In the genomic region with DNA sequence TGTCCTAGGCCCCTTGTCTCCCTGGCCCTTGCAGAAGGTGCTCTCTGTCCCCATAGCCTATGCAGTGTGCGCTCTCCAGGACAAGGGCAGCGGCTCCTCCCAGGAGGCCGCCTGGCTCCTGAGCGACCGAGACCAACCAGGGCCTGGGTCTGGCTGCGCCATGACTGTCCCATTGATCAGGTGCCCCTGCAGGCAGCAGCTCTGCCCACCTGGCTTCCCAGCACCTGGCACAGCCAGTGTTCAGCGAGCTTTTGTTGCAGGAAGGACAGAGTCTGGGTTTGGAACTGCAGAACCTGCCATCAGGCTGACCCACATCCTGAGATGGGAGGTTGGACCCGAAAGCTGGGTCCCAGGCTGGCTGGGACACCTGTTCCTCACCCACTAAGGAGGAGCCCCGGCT, we compare ENCODE assay signal across 25 cellular contexts.
"Had no signal": no experiment of that assay in that cellular context is flagged by ENCODE, and none has a peak within 500 bp of the region (broad histone marks: within the 10 kb centered on the region; RNA-seq: fewer than 3 reads in every experiment).

No MANE protein-coding gene starts in this region.

- DNase-seq: activated B cell treated with CpG ODN at 0.5 μM for 24 hours; activated CD8-positive, alpha-beta T cell treated with anti-CD3 and anti-CD28 coated beads, Interleukin-2, amount 10 ng/mL, durations not matched to agents 7 days and 5 days; activated naive CD4-positive, alpha-beta T cell; activated naive CD8-positive, alpha-beta T cell treated with anti-CD3 and anti-CD28 coated beads, Interleukin-2, amount 10 ng/mL, durations not matched to agents 7 days and 5 days; activated T-cell treated with anti-CD3 and anti-CD28 coated beads, Interleukin-2, amount 50 U/mL, for 1 hour; brain microvascular endothelial cell; cortex of kidney; effector memory CD8-positive, alpha-beta T cell; erythroblast; gastrocnemius medialis; glutamatergic neuron; left cardiac atrium; mammary epithelial cell; naive B cell; stimulated activated naive CD4-positive, alpha-beta T cell; T-helper 1 cell had no signal

- H3K36me3 Mint-ChIP-seq: activated naive CD8-positive, alpha-beta T cell treated with anti-CD3 and anti-CD28 coated beads, Interleukin-2, amount 10 ng/mL, durations not matched to agents 7 days and 5 days; mesothelial cell of epicardium; naive B cell; neural progenitor cell had no signal

- ATAC-seq: activated CD8-positive, alpha-beta T cell treated with anti-CD3 and anti-CD28 coated beads, Interleukin-2, amount 10 ng/mL, durations not matched to agents 7 days and 5 days; effector memory CD8-positive, alpha-beta T cell; gastrocnemius medialis; left cardiac atrium; left ventricle myocardium superior had no signal

- H3K4me1 ChIP-seq: ascending aorta, gastrocnemius medialis, spleen, suprapubic skin had no signal

- H3K27ac Mint-ChIP-seq: activated B cell treated with CpG ODN at 0.5 μM for 24 hours; activated CD8-positive, alpha-beta T cell treated with anti-CD3 and anti-CD28 coated beads, Interleukin-2, amount 10 ng/mL, durations not matched to agents 7 days and 5 days; activated naive CD8-positive, alpha-beta T cell treated with anti-CD3 and anti-CD28 coated beads, Interleukin-2, amount 10 ng/mL, durations not matched to agents 7 days and 5 days; effector memory CD8-positive, alpha-beta T cell; mesothelial cell of epicardium; neural progenitor cell; T-helper 2 cell treated with Interferon-gamma antibody and Interleukin-4, amounts not matched to agents 5 μg/mL and 100 μg/mL, for 36 hours had no signal

- H3K36me3 ChIP-seq: ascending aorta, brain microvascular endothelial cell, gastrocnemius medialis, neural progenitor cell, spleen, suprapubic skin, tibial artery had no signal

- H3K9ac ChIP-seq: neural progenitor cell had no signal

- H3K27me3 Mint-ChIP-seq: activated naive CD8-positive, alpha-beta T cell treated with anti-CD3 and anti-CD28 coated beads, Interleukin-2, amount 10 ng/mL, durations not matched to agents 7 days and 5 days had no signal

- H3K9me3 Mint-ChIP-seq: effector memory CD8-positive, alpha-beta T cell had no signal

- H3K27ac ChIP-seq: ascending aorta, brain microvascular endothelial cell, gastrocnemius medialis, spleen, suprapubic skin, tibial artery had no signal

- H3K9me3 ChIP-seq: gastrocnemius medialis, suprapubic skin had no signal

- H3K4me1 Mint-ChIP-seq: activated B cell treated with CpG ODN at 0.5 μM for 24 hours; activated naive CD8-positive, alpha-beta T cell treated with anti-CD3 and anti-CD28 coated beads, Interleukin-2, amount 10 ng/mL, durations not matched to agents 7 days and 5 days had no signal

- H3K4me3 ChIP-seq: ascending aorta, gastrocnemius medialis, neural progenitor cell, spleen, suprapubic skin, tibial artery had no signal

- FAIRE-seq: islet of Langerhans had no signal

- H3K4me3 Mint-ChIP-seq: activated B cell treated with CpG ODN at 0.5 μM for 24 hours; activated CD8-positive, alpha-beta T cell treated with anti-CD3 and anti-CD28 coated beads, Interleukin-2, amount 10 ng/mL, durations not matched to agents 7 days and 5 days; activated naive CD8-positive, alpha-beta T cell treated with anti-CD3 and anti-CD28 coated beads, Interleukin-2, amount 10 ng/mL, durations not matched to agents 7 days and 5 days; effector memory CD8-positive, alpha-beta T cell; mesothelial cell of epicardium; naive B cell; neural progenitor cell; T-helper 2 cell treated with Interferon-gamma antibody and Interleukin-4, amounts not matched to agents 5 μg/mL and 100 μg/mL, for 36 hours had no signal

- H3K27me3 ChIP-seq: ascending aorta, brain microvascular endothelial cell, gastrocnemius medialis, neural progenitor cell had no signal
